ENCODE assay signal across 9 cellular contexts in the genomic region with DNA sequence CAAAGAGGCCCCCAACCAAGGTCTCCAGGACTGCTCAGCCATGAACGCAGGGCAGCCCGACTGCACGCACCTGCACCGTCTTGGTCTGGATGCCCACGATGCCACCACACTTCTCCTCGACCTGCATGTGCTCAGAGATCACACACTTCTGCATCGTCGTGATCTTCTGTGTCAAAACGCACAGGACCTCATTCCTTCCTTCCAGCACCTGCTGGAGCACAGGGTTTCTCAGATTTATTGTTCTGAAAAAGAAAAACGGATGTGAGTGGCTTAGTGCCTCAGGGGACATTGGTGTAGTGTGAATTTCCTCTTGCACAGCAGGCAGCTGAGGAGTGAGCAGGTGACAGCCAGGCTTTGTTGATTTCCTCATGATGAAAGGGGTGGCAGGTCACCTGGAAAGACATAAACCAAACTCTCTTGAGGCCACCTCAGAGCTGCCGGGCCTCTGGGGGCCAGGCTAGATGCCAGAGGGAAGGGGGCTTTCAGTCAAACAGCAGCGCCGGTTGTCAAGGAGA. TPM values are rescaled to one million over a fixed set of nuclear protein-coding genes. Genes with fewer than 3 reads are reported as not detected.
DNase-seq lines count a peak whose midpoint lies in the region; ATAC-seq and TF ChIP-seq lines count a peak whose summit lies in the region.
"Had no signal": no experiment of that assay in that cellular context is flagged by ENCODE, and none has a peak within 500 bp of the region (broad histone marks: within the 10 kb centered on the region; RNA-seq: fewer than 3 reads in every experiment).

No MANE protein-coding gene starts in this region.

- no peak overlapping the region for H3K4me3 ChIP-seq in mucosa of descending colon

- ATAC-seq in GM18873 (IDR thresholded peaks at IDR 0.05; ENCODE audit: low FRiP score, unreplicated experiment) (peak; percentile 48), GM21786 (IDR thresholded peaks at IDR 0.05; ENCODE audit: unreplicated experiment) (peak; percentile 49), HG03571 (IDR thresholded peaks at IDR 0.05; ENCODE audit: unreplicated experiment) (peak; percentile 67), mucosa of descending colon (peak; percentile 39)

- no peak for TF ChIP-seq CTCF in mucosa of descending colon (IDR thresholded peaks at IDR 0.05)

- intact Hi-C loops in mucosa of descending colon (cut with DNase I, micrococcal nuclease) = no loop called here

- H3K4me1 ChIP-seq in mucosa of descending colon (ENCODE audit: low read depth) = no peaks in the 10 kb centered on the region

- H3K36me3 ChIP-seq in mucosa of descending colon (ENCODE audit: low read depth) = no peaks in the 10 kb centered on the region

- no peak for DNase-seq in mucosa of descending colon
- no peak for DNase-seq in hepatic stellate cell (ENCODE audit: low spot score)
- no peak for DNase-seq in stimulated activated CD4-positive, alpha-beta T cell treated with anti-CD3 and anti-CD28 coated beads, Interleukin-2, amount 100 ng/mL, for 48 hours
- no peak for DNase-seq in GM03348 (ENCODE audit: low spot score)
- DNase-seq: activated naive CD4-positive, alpha-beta T cell treated with Interleukin-2 at 50 U/mL for 16 hours; RPMI8226 had no signal

- H3K9me3 ChIP-seq in mucosa of descending colon = no peaks in the 10 kb centered on the region

RNA-seq across cellular contexts. Expression of a gene that starts 38.2 kb away (rescaled TPM):
- 1 to 10 TPM in 2 of 3 donors, under 1 TPM in 1; 0.96 to 6.3 (median 2.3) TPM for total RNA-seq in mucosa of descending colon
